Comparison of ENCODE assay signal across 13 cellular contexts in the genomic region with DNA sequence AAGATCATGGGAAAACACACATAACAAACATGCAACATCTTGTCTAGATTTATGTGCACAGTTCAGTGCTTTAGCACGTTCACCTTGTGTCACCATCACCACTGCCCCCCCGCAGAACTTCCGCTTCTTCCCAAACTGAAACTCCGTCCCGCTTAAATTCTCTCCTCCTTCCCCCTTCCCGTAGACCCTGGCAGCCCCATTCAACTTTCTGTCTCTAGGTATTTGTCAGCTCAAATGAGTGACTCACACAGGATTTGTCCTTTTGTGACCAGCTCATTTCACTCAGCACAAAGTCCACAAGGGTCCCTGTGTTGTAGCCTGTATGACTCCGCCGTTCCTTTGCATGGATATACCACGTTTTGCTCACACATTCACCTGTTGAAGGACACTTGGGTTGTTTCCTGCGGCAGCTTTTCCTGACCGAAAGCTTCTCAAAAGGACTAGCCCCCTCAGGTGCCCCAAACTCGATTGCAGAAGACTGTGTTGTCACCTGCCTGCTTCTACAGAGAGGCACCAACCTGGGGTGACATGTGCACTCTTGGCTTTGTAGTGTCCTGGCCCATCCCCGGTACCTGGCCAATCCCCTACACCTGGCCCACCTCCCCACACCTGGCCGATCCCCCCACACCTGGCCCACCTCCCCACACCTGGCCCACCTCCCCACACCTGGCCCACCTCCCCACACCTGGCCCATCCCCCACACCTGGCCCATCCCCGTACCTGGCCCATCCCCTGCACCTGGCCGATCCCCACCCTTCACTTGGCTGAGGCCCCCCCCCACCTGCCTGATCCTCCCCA. TPM values are rescaled to one million over a fixed set of nuclear protein-coding genes. Genes with fewer than 3 reads are reported as not detected.
DNase-seq lines count a peak whose midpoint lies in the region; ATAC-seq, FAIRE-seq and TF ChIP-seq lines count a peak whose summit lies in the region.
"Had no signal": no experiment of that assay in that cellular context is flagged by ENCODE, and none has a peak within 500 bp of the region (broad histone marks: within the 10 kb centered on the region; RNA-seq: fewer than 3 reads in every experiment).

No MANE protein-coding gene starts in this region.

- no peak overlapping the region for H2AFZ ChIP-seq in IMR-90 (replicated peaks; ENCODE audit: low read length, poor library complexity)
- no peak overlapping the region for H2AFZ ChIP-seq in H1 (ENCODE audit: low read length)

- no peaks in the 10 kb centered on the region for H3K27me3 ChIP-seq in IMR-90 (ENCODE audit: control insufficient read depth, insufficient read depth, low read length)
- H3K27me3 ChIP-seq in H1 (replicated peaks in 1 of 4; ENCODE audit: control insufficient read depth in 3 of 4, extremely low read depth in 1 of 4, insufficient read depth in 3 of 4, low read length in 3 of 4), result no peaks in the 10 kb centered on the region
- H3K27me3 ChIP-seq in brain microvascular endothelial cell (replicated peaks), result no peaks in the 10 kb centered on the region

- peak overlapping the region; percentile 62; the same call in 1 of the 2 replicates for H2BK12ac ChIP-seq in H1 (ENCODE audit: low read depth, low read length)

- H3K18ac ChIP-seq in IMR-90 (ENCODE audit: low read depth, low read length) (no peak overlapping the region), H1 (ENCODE audit: extremely low read depth, low read length) (peak overlapping the region; percentile 90)

- peaks cover 12% of the 10 kb centered on the region for H3K9me1 ChIP-seq in IMR-90 (ENCODE audit: insufficient read depth, low read length)

- H3K23me2 ChIP-seq in H1 (ENCODE audit: low read depth, low read length), result no peaks in the 10 kb centered on the region; the same call in 1 of the 2 replicates

- H3K14ac ChIP-seq in IMR-90 (replicated peaks; ENCODE audit: low read depth, low read length) (no peak overlapping the region), H1 (ENCODE audit: insufficient read length) (no peak overlapping the region)

- H3K36me3 ChIP-seq in IMR-90 (ENCODE audit: control insufficient read depth, insufficient read depth, low read length) (no peaks in the 10 kb centered on the region), H1 (ENCODE audit: control insufficient read depth in 2 of 4, insufficient read depth in 4 of 4, low read length in 3 of 4) (no peaks in the 10 kb centered on the region), brain microvascular endothelial cell (replicated peaks) (no peaks in the 10 kb centered on the region)

- no peaks in the 10 kb centered on the region for H3K27me3 Mint-ChIP-seq in activated T-helper 17 cell treated with anti-CD3 and anti-CD28 coated beads, Interleukin-2, amount 50 U/mL, for 72 hours

- H2AK5ac ChIP-seq in IMR-90 (ENCODE audit: low read depth, low read length), result no peak overlapping the region
- peak overlapping the region; percentile 88 for H2AK5ac ChIP-seq in H1 (ENCODE audit: low read depth, low read length)

- no peak overlapping the region for H3K27ac Mint-ChIP-seq in activated T-helper 17 cell treated with anti-CD3 and anti-CD28 coated beads, Interleukin-2, amount 50 U/mL, for 72 hours

- CTCF ChIA-PET in IMR-90 (lab: Yijun Ruan, JAX), result no interaction called here
- CTCF ChIA-PET in H1 (lab: Charles Lee; ENCODE audit: partially characterized antibody), result interaction anchor here (0.8 to 1.1 kb wide), 2 partner anchors 8 to 12 kb away, joined by 3 to 4 read pairs; no protein-coding TSS in a partner anchor

- H3K9me3 ChIP-seq in IMR-90 (ENCODE audit: control insufficient read depth, insufficient read depth, low read length) (peaks cover 5% of the 10 kb centered on the region), H1 (ENCODE audit: insufficient read depth in 2 of 2, low read depth in 1 of 2, low read length in 1 of 2) (no peaks in the 10 kb centered on the region)

- H4K8ac ChIP-seq in IMR-90 (ENCODE audit: low read depth in 2 of 2, low read length in 2 of 2) (no peak overlapping the region), H1 (ENCODE audit: extremely low read depth, insufficient read depth, low read length) (no peak overlapping the region)

- POLR2A ChIA-PET in IMR-90 (lab: Charles Lee; ENCODE audit: unreplicated experiment) (no interaction called here), H1 (lab: Charles Lee; ENCODE audit: partially characterized antibody) (interaction anchor here (0.7 to 1.3 kb wide), 4 partner anchors 11 to 112 kb away, joined by 3 read pairs; no protein-coding TSS in a partner anchor)

- in situ Hi-C loops in IMR-90 (cut with MboI; ENCODE audit: low sequenced_read_pairs) (no loop called here), GM13977 (cut with MboI; ENCODE audit: low pct_unique_long_range_greater_than_20kb, low sequenced_read_pairs, unreplicated experiment) (no loop called here), brain microvascular endothelial cell (cut with HindIII; ENCODE audit: low pct_ligation_motif_present, low sequenced_read_pairs) (no loop called here)

- H3K4me1 Mint-ChIP-seq in activated T-helper 17 cell treated with anti-CD3 and anti-CD28 coated beads, Interleukin-2, amount 50 U/mL, for 72 hours, result peaks cover 10% of the 10 kb centered on the region

- no peak overlapping the region for H3K4ac ChIP-seq in IMR-90 (ENCODE audit: low read depth, low read length)
- H3K4ac ChIP-seq in H1 (replicated peaks; ENCODE audit: insufficient read length, low read depth, low read length), result peak overlapping the region; percentile 66

- no peak overlapping the region for H3K27ac ChIP-seq in IMR-90 (ENCODE audit: insufficient read depth, low read length)
- H3K27ac ChIP-seq in H1 (ENCODE audit: low read depth, low read length), result no peak overlapping the region
- H3K27ac ChIP-seq in brain microvascular endothelial cell, result no peak overlapping the region

- H4K91ac ChIP-seq in IMR-90 (ENCODE audit: insufficient read depth, low read depth, low read length) (no peak overlapping the region), H1 (replicated peaks; ENCODE audit: insufficient read length, low read length) (peak overlapping the region; percentile 87)

- TF ChIP-seq EP300 in H1 (IDR thresholded peaks at IDR 0.05; ENCODE audit: borderline replicate concordance in 1 of 2, low read depth in 2 of 2, low read length in 2 of 2), result no peak

- TF ChIP-seq CTCF in IMR-90 (conservative IDR thresholded peaks at IDR 0.05; ENCODE audit: low read depth, low read length) (no peak), H1 (IDR thresholded peaks at IDR 0.05; ENCODE audit: control extremely low read depth in 1 of 3, insufficient read depth in 1 of 3, low read depth in 1 of 3, low read length in 3 of 3) (no peak), GM13977 (IDR thresholded peaks at IDR 0.05; ENCODE audit: extremely low read depth, insufficient read depth, missing control alignments) (no peak), brain microvascular endothelial cell (IDR thresholded peaks at IDR 0.05; ENCODE audit: low read depth, low read length, missing control alignments) (no peak)

- H3K36me3 Mint-ChIP-seq in activated T-helper 17 cell treated with anti-CD3 and anti-CD28 coated beads, Interleukin-2, amount 50 U/mL, for 72 hours (ENCODE audit: low read depth), result peaks cover 8% of the 10 kb centered on the region

- H2BK120ac ChIP-seq in IMR-90 (ENCODE audit: low read depth, low read length) (no peak overlapping the region), H1 (replicated peaks; ENCODE audit: low read depth, low read length) (no peak overlapping the region)

- dilution Hi-C loops in IMR-90 (cut with HindIII; ENCODE audit: low sequenced_read_pairs, unreplicated experiment), result no loop called here

- H3K23ac ChIP-seq in IMR-90 (ENCODE audit: low read depth, low read length) (no peak overlapping the region), H1 (ENCODE audit: insufficient read length) (no peak overlapping the region)

- H3K4me3 Mint-ChIP-seq in activated T-helper 17 cell treated with anti-CD3 and anti-CD28 coated beads, Interleukin-2, amount 50 U/mL, for 72 hours, result no peak overlapping the region

- peaks cover 12% of the 10 kb centered on the region for H4K20me1 ChIP-seq in IMR-90 (ENCODE audit: insufficient read depth, low read length)
- peaks cover 0 to under 1% of the 10 kb centered on the region in 2 experiments for H4K20me1 ChIP-seq in H1 (replicated peaks in 1 of 2; ENCODE audit: control insufficient read depth in 1 of 2, insufficient read depth in 2 of 2, low read length in 2 of 2)

- ATAC-seq in IMR-90 (ENCODE audit: low read depth) (no peak), sciatic nerve (no peak), GM21786 (IDR thresholded peaks at IDR 0.05; ENCODE audit: unreplicated experiment) (no peak)
- no peak for ATAC-seq in activated T-helper 17 cell treated with anti-CD3 and anti-CD28 coated beads, Interleukin-2, amount 50 U/mL, for 72 hours (replicated peaks)

- intact Hi-C loops in IMR-90 (cut with micrococcal nuclease) (no loop called here), sciatic nerve (cut with DNase I) (no loop called here)

- H3K9ac ChIP-seq in IMR-90 (ENCODE audit: low read depth, low read length) (no peak overlapping the region), H1 (replicated peaks in 1 of 4; ENCODE audit: extremely low read depth in 1 of 4, low read depth in 3 of 4, low read length in 3 of 4) (no peak overlapping the region)

- FAIRE-seq in H1 (lab: Jason Lieb, UNC), result no peak

- DNase-seq in ELR (ENCODE audit: low read depth) (peak; percentile 28), IMR-90 (no peak), H1 (ENCODE audit: low read depth in 1 of 2, low spot score in 2 of 2) (no peak), sciatic nerve (ENCODE audit: low spot score) (peak; percentile 57), GM13977 (ENCODE audit: low spot score) (no peak), brain microvascular endothelial cell (no peak)
- DNase-seq: activated naive CD4-positive, alpha-beta T cell treated with Interleukin-2 at 50 U/mL for 16 hours; KG1; NCI-H146; stimulated activated CD4-positive, alpha-beta T cell treated with anti-CD3 and anti-CD28 coated beads, Interleukin-1b, Interleukin-23, amount 100 ng/mL, for 48 hours; trophoblast cell had no signal

- H3K4me1 ChIP-seq in IMR-90 (ENCODE audit: control insufficient read depth, insufficient read depth, low read length), result peaks cover 18% of the 10 kb centered on the region
- peaks cover 13 to 50% (median 20%) of the 10 kb centered on the region in 4 experiments for H3K4me1 ChIP-seq in H1 (replicated peaks in 1 of 4; ENCODE audit: control insufficient read depth in 3 of 4, insufficient read depth in 4 of 4, low read length in 3 of 4)

- H3K9me3 Mint-ChIP-seq in activated T-helper 17 cell treated with anti-CD3 and anti-CD28 coated beads, Interleukin-2, amount 50 U/mL, for 72 hours, result no peaks in the 10 kb centered on the region

- H3K56ac ChIP-seq in IMR-90 (ENCODE audit: extremely low read depth, insufficient read depth, low read length), result no peak overlapping the region
- H3K56ac ChIP-seq in H1 (replicated peaks; ENCODE audit: insufficient read length, low read depth, low read length), result no peak overlapping the region

- H3K79me1 ChIP-seq in IMR-90 (ENCODE audit: low read depth in 1 of 2, low read length in 2 of 2) (peaks cover 12 to 28% of the 10 kb centered on the region in 2 experiments), H1 (ENCODE audit: low read depth, low read length) (peaks cover 14% of the 10 kb centered on the region)

- WGBS in IMR-90 (ENCODE audit: extremely low coverage in 2 of 2, insufficient read length in 1 of 2), 2 experiments, result 97% methylated on average over 7 of the region's 16 CpGs; no CpG with 5 or more reads in 1 of the 2 experiments
- WGBS in H1 (ENCODE audit: extremely low coverage in 1 of 2, insufficient coverage in 1 of 2, insufficient read length in 1 of 2, insufficient replicate concordance in 2 of 2, low coverage in 1 of 2, low lambda C conversion rate in 2 of 2, missing lambda C conversion rate in 1 of 2), 2 experiments, result 90% methylated on average over 13 of the region's 16 CpGs; no CpG with 5 or more reads in 1 of the 2 experiments

- peaks cover 0 to 70% of the 10 kb centered on the region in 2 experiments; a peak in 2 of 4 replicates for H3K79me2 ChIP-seq in H1 (ENCODE audit: control insufficient read depth in 1 of 2, insufficient read depth in 2 of 2, low read length in 2 of 2)

- TF ChIP-seq POLR2A in IMR-90 (IDR thresholded peaks at IDR 0.05; ENCODE audit: low read depth, low read length) (no peak), H1 (IDR thresholded peaks at IDR 0.05; ENCODE audit: control extremely low read depth in 1 of 2, low read depth in 2 of 2, low read length in 2 of 2) (no peak)

- BruUV-seq in IMR-90 (replicated peaks; lab: Mats Ljungman, UMichigan), result no TSS peak

- H2AK9ac ChIP-seq in IMR-90 (replicated peaks; ENCODE audit: low read depth, low read length, poor library complexity), result peak overlapping the region; percentile 44

- H2BK15ac ChIP-seq in IMR-90 (ENCODE audit: low read depth, low read length) (no peak overlapping the region), H1 (ENCODE audit: low read length) (peak overlapping the region; percentile 92; the same call in 1 of the 2 replicates)

- H3K4me2 ChIP-seq in IMR-90 (ENCODE audit: low read depth, low read length), result no peak overlapping the region
- H3K4me2 ChIP-seq in H1 (ENCODE audit: insufficient read depth in 1 of 2, low read depth in 2 of 2, low read length in 2 of 2), result no peak overlapping the region

- no peak overlapping the region for H2BK5ac ChIP-seq in IMR-90 (ENCODE audit: low read depth, low read length, poor library complexity, severe bottlenecking)
- peak overlapping the region; percentile 66; the same call in 1 of the 2 replicates for H2BK5ac ChIP-seq in H1 (ENCODE audit: low read depth, low read length)

- no peak overlapping the region for H3K4me3 ChIP-seq in IMR-90 (ENCODE audit: insufficient read depth, low read depth, low read length)
- H3K4me3 ChIP-seq in H1 (ENCODE audit: extremely low read depth in 1 of 4, insufficient read depth in 2 of 4, low read depth in 3 of 4, low read length in 4 of 4), result no peak overlapping the region
- H3K4me3 ChIP-seq in brain microvascular endothelial cell (ENCODE audit: low read depth, low read length), result no peak overlapping the region

- no peak for TF ChIP-seq RAD21 in IMR-90 (IDR thresholded peaks at IDR 0.05; ENCODE audit: low read length)
- TF ChIP-seq RAD21 in H1 (IDR thresholded peaks at IDR 0.05 in 1 of 2, conservative IDR thresholded peaks at IDR 0.05 in 1 of 2; ENCODE audit: low read depth in 2 of 2, low read length in 2 of 2), result no peak

- H4K5ac ChIP-seq in IMR-90 (ENCODE audit: low read depth, low read length) (no peak overlapping the region), H1 (ENCODE audit: insufficient read length, low read depth, low read length) (no peak overlapping the region)

- H2BK20ac ChIP-seq in IMR-90 (ENCODE audit: low read depth, low read length), result no peak overlapping the region
- peak overlapping the region; percentile 38 for H2BK20ac ChIP-seq in H1 (ENCODE audit: low read length)

RNA-seq across cellular contexts. Expression of gene ATP11A, which starts 25.1 kb away (rescaled TPM):
- total RNA-seq in IMR-90 (2012; rRNA removed) (8.4 and 8.9 TPM in 2 replicates), sciatic nerve (75.6 TPM)
- polyA plus RNA-seq in IMR-90 (2012; rRNA removed) (11.4 and 12.0 TPM in 2 replicates), H1 (2011; rRNA removed) (28.8 and 30.7 TPM in 2 replicates)
- 6.7 and 9.4 TPM in 2 replicates for polyA plus RNA-seq in IMR-90 (2012; cell fraction: cytosol; rRNA removed)
- 23.7 and 37.4 TPM in 2 replicates for polyA plus RNA-seq in IMR-90 (2012; cell fraction: nucleus; rRNA removed; ENCODE audit: low replicate concordance)
- total RNA-seq in H1 (2021; fragmentation: NEBNext Ultra II Directional; extraction: Animal tissue kit (Norgen Biotek cat#: 25700)), result 72.9 and 78.5 TPM in 2 replicates
- 14.9 TPM for polyA plus RNA-seq in H1 (2011; cell fraction: cytosol; rRNA removed)
- 83.2 TPM for polyA plus RNA-seq in H1 (2011; cell fraction: nucleus; rRNA removed)
- polyA plus RNA-seq in H1 (2012, experiment 1 of 2), result 31.1 to 42.5 TPM (median 35.7 TPM) in 4 replicates
- polyA plus RNA-seq in H1 (2012, experiment 2 of 2), result 4.6 TPM
- 30.6 TPM for polyA plus RNA-seq in H1 (2013, experiment 1 of 2)
- polyA plus RNA-seq in H1 (2013, experiment 2 of 2), result 28.1 TPM
- 35.6 and 46.4 TPM in 2 replicates for polyA minus RNA-seq in H1 (2011; rRNA and poly(A)+ RNA removed)
- polyA minus RNA-seq in H1 (2011; cell fraction: cytosol; rRNA and poly(A)+ RNA removed), result 49.0 TPM
- polyA minus RNA-seq in H1 (2011; cell fraction: nucleus; rRNA and poly(A)+ RNA removed), result 68.1 TPM
- 10 to 100 TPM; 39.7 to 48.6 TPM for total RNA-seq in activated T-helper 17 cell treated with anti-CD3 and anti-CD28 coated beads, Interleukin-2, amount 50 U/mL, for 72 hours

Comparison
In these comparisons a context has a peak if more than half of its experiments do, and no peak if none do; other contexts are left out.
1. DNase-seq: peak in ELR (single experiment) and sciatic nerve (single experiment); none in IMR-90 (single experiment), H1 (0 of 2), GM13977 (single experiment) and brain microvascular endothelial cell (single experiment).